ENCODE assay signal across 19 cellular contexts in the genomic region with DNA sequence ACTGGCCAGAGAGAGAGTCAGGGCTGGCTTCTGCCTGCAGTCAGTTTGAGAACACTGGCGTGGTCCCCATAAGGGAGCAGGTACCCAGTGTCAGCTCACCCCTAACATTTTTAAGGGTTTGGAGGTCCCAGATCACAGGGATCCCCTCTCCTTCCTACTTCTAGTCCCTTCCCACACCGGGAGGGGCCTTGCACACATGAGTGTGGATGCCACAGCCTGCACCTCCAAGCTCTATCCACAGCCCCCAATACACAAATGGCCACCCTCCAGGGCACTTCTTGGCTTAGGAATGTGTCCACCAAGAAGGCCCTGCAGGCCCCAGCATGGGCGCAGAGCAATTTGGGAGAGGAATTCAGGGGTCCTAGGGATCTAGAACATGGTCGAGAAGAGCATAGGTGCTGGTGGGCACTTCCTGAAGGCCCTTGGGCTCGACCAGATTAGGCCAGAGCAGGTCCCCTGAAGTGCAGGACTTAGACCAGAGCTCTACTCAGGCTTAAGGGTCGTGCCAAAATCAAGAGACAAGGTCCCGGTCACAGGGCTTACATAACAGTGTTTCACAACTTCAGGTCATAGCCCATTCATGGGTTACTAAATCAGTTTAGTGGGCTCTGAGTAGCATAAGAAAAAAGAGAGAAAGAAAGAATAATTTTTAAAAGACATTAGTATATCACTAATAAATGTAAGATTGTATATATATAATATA. TPM values are rescaled to one million over a fixed set of nuclear protein-coding genes. Genes with fewer than 3 reads are reported as not detected.
DNase-seq lines count a peak whose midpoint lies in the region; ATAC-seq and TF ChIP-seq lines count a peak whose summit lies in the region.
"Had no signal": no experiment of that assay in that cellular context is flagged by ENCODE, and none has a peak within 500 bp of the region (broad histone marks: within the 10 kb centered on the region; RNA-seq: fewer than 3 reads in every experiment).

No MANE protein-coding gene starts in this region.

- H3K4me1 Mint-ChIP-seq in activated CD4-positive, alpha-beta T cell treated with anti-CD3 and anti-CD28 coated beads, Interleukin-2, amount 10 ng/mL, durations not matched to agents 24 days and 14 days = peaks cover 34% of the 10 kb centered on the region
- H3K4me1 Mint-ChIP-seq in CD4-positive, alpha-beta T cell (ENCODE audit: low read depth) = peaks cover 64% of the 10 kb centered on the region
- peaks cover 30% of the 10 kb centered on the region for H3K4me1 Mint-ChIP-seq in activated B cell treated with CpG ODN at 0.5 μM for 24 hours

- peak overlapping the region; percentile 60 for H3K27ac Mint-ChIP-seq in activated CD4-positive, alpha-beta T cell treated with anti-CD3 and anti-CD28 coated beads, Interleukin-2, amount 10 ng/mL, durations not matched to agents 24 days and 14 days
- H3K27ac Mint-ChIP-seq in CD4-positive, alpha-beta T cell = peak overlapping the region; percentile 91
- peak overlapping the region; percentile 35 for H3K27ac Mint-ChIP-seq in activated B cell treated with CpG ODN at 0.5 μM for 24 hours

- no peaks in the 10 kb centered on the region for H3K27me3 Mint-ChIP-seq in activated CD4-positive, alpha-beta T cell treated with anti-CD3 and anti-CD28 coated beads, Interleukin-2, amount 10 ng/mL, durations not matched to agents 24 days and 14 days
- no peaks in the 10 kb centered on the region for H3K27me3 Mint-ChIP-seq in CD4-positive, alpha-beta T cell
- no peaks in the 10 kb centered on the region for H3K27me3 Mint-ChIP-seq in activated B cell treated with CpG ODN at 0.5 μM for 24 hours

- H3K9me3 ChIP-seq in CD4-positive, alpha-beta T cell (ENCODE audit: control insufficient read depth, low read length) = peaks cover 12% of the 10 kb centered on the region

- no peaks in the 10 kb centered on the region for H3K27me3 ChIP-seq in CD4-positive, alpha-beta T cell (ENCODE audit: control insufficient read depth, insufficient read depth, low read length)
- H3K27me3 ChIP-seq: hepatocyte had no signal

- CTCF ChIA-PET in CD4-positive, alpha-beta T cell (lab: Charles Lee) = no interaction called here
- CTCF ChIA-PET in activated B cell treated with CpG ODN at 0.5 μM for 24 hours (lab: Charles Lee) = no interaction called here

- no peak overlapping the region for H3K27ac ChIP-seq in CD4-positive, alpha-beta T cell (ENCODE audit: low read depth, low read length)
- H3K27ac ChIP-seq: A549, hepatocyte, KMS-11 had no signal

- intact Hi-C loops in activated CD4-positive, alpha-beta T cell treated with anti-CD3 and anti-CD28 coated beads, Interleukin-2, amount 10 ng/mL, durations not matched to agents 24 days and 14 days (cut with micrococcal nuclease) = no loop called here
- intact Hi-C loops in CD4-positive, alpha-beta T cell (cut with DNase I, micrococcal nuclease) = no loop called here
- intact Hi-C loops in activated B cell treated with CpG ODN at 0.5 μM for 24 hours (cut with micrococcal nuclease) = loop anchor here (2.0 to 5.0 kb wide), 2 partner anchors 16 to 37 kb away; partner anchors contain the start of gene FXYD5

- ATAC-seq in CD4-positive, alpha-beta T cell (ENCODE audit: poor library complexity) = no peak
- ATAC-seq in activated B cell treated with CpG ODN at 0.5 μM for 24 hours (ENCODE audit: low read depth) (no peak), GM18873 (IDR thresholded peaks at IDR 0.05; ENCODE audit: low FRiP score, unreplicated experiment) (no peak), GM21619 (IDR thresholded peaks at IDR 0.05; ENCODE audit: unreplicated experiment) (no peak)
- ATAC-seq: A549, Panc1 had no signal

- no peak for DNase-seq in activated CD4-positive, alpha-beta T cell treated with anti-CD3 and anti-CD28 coated beads, Interleukin-2, amount 10 ng/mL, durations not matched to agents 24 days and 14 days
- no peak for DNase-seq in activated CD4-positive, alpha-beta T cell treated with anti-CD3 and anti-CD28 coated beads for 1 hour
- no peak for DNase-seq in CD4-positive, alpha-beta T cell
- DNase-seq in activated B cell treated with CpG ODN at 0.5 μM for 24 hours = no peak
- DNase-seq in medulla oblongata (ENCODE audit: extremely low spot score) = peak; percentile 44
- no peak for DNase-seq in midbrain (lab: John Stamatoyannopoulos, UW)
- DNase-seq: amygdala, HCEC 1CT, NCI-H524 treated with DMSO at 0.1 percent for 48 hours, nucleus accumbens, T-helper 2 cell had no signal

- H3K4me3 Mint-ChIP-seq in activated CD4-positive, alpha-beta T cell treated with anti-CD3 and anti-CD28 coated beads, Interleukin-2, amount 10 ng/mL, durations not matched to agents 24 days and 14 days = no peak overlapping the region
- H3K4me3 Mint-ChIP-seq in CD4-positive, alpha-beta T cell = no peak overlapping the region
- H3K4me3 Mint-ChIP-seq in activated B cell treated with CpG ODN at 0.5 μM for 24 hours = no peak overlapping the region

- no peak for TF ChIP-seq CTCF in CD4-positive, alpha-beta T cell (IDR thresholded peaks at IDR 0.05)
- no peak for TF ChIP-seq CTCF in activated B cell treated with CpG ODN at 0.5 μM for 24 hours (IDR thresholded peaks at IDR 0.05)

- peaks cover 7% of the 10 kb centered on the region for H3K9me3 Mint-ChIP-seq in activated CD4-positive, alpha-beta T cell treated with anti-CD3 and anti-CD28 coated beads, Interleukin-2, amount 10 ng/mL, durations not matched to agents 24 days and 14 days
- peaks cover 2% of the 10 kb centered on the region for H3K9me3 Mint-ChIP-seq in CD4-positive, alpha-beta T cell
- peaks cover 6% of the 10 kb centered on the region for H3K9me3 Mint-ChIP-seq in activated B cell treated with CpG ODN at 0.5 μM for 24 hours

- POLR2A ChIA-PET in CD4-positive, alpha-beta T cell (lab: Charles Lee) = interaction anchor here (0.6 to 3.4 kb wide), 5 partner anchors 36 to 162 kb away, joined by 3 to 21 read pairs (median 6); no protein-coding TSS in a partner anchor
- POLR2A ChIA-PET in activated B cell treated with CpG ODN at 0.5 μM for 24 hours (lab: Charles Lee) = no interaction called here

- peaks cover 70% of the 10 kb centered on the region for H3K36me3 Mint-ChIP-seq in activated CD4-positive, alpha-beta T cell treated with anti-CD3 and anti-CD28 coated beads, Interleukin-2, amount 10 ng/mL, durations not matched to agents 24 days and 14 days (ENCODE audit: low read depth)
- peaks cover 82% of the 10 kb centered on the region for H3K36me3 Mint-ChIP-seq in CD4-positive, alpha-beta T cell (ENCODE audit: low read depth)
- peaks cover 53% of the 10 kb centered on the region for H3K36me3 Mint-ChIP-seq in activated B cell treated with CpG ODN at 0.5 μM for 24 hours (ENCODE audit: low read depth)

RNA-seq across cellular contexts. Expression of gene FXYD5, which starts 16.0 kb away (rescaled TPM):
- 273 and 286 TPM in 2 replicates for total RNA-seq in activated CD4-positive, alpha-beta T cell treated with anti-CD3 and anti-CD28 coated beads, Interleukin-2, amount 10 ng/mL, durations not matched to agents 24 days and 14 days
- 100 to 1,000 TPM; 587 to 615 TPM for total RNA-seq in CD4-positive, alpha-beta T cell
- 103 and 125 TPM in 2 replicates for total RNA-seq in activated B cell treated with CpG ODN at 0.5 μM for 24 hours

RNA-seq across cellular contexts. Expression of gene FXYD7, which starts 27.5 kb away (rescaled TPM):
- 0.23 TPM in 1 of 2 replicates, not detected in the other for total RNA-seq in activated CD4-positive, alpha-beta T cell treated with anti-CD3 and anti-CD28 coated beads, Interleukin-2, amount 10 ng/mL, durations not matched to agents 24 days and 14 days
- 10 to 100 TPM; 15.3 to 15.6 TPM for total RNA-seq in CD4-positive, alpha-beta T cell
- total RNA-seq in activated B cell treated with CpG ODN at 0.5 μM for 24 hours = 2.2 and 3.0 TPM in 2 replicates
- total RNA-seq: epithelial cell of proximal tubule, smooth muscle cell had no signal

RNA-seq across cellular contexts. Expression of gene FXYD1, which starts 31.9 kb away (rescaled TPM):
- 0.79 TPM in 1 of 2 replicates, not detected in the other for total RNA-seq in activated CD4-positive, alpha-beta T cell treated with anti-CD3 and anti-CD28 coated beads, Interleukin-2, amount 10 ng/mL, durations not matched to agents 24 days and 14 days
- total RNA-seq in CD4-positive, alpha-beta T cell = 1 to 10 TPM; 2.1 to 2.4 TPM
- 1.1 TPM in 2 replicates for total RNA-seq in activated B cell treated with CpG ODN at 0.5 μM for 24 hours
- total RNA-seq: epithelial cell of proximal tubule had no signal

RNA-seq across cellular contexts. Expression of gene LGI4, which starts 35.7 kb away (rescaled TPM):
- 0.07 and 0.16 TPM in 2 replicates for total RNA-seq in activated CD4-positive, alpha-beta T cell treated with anti-CD3 and anti-CD28 coated beads, Interleukin-2, amount 10 ng/mL, durations not matched to agents 24 days and 14 days
- under 1 TPM; 0.69 to 0.70 TPM for total RNA-seq in CD4-positive, alpha-beta T cell
- not detected in 2 replicates for total RNA-seq in activated B cell treated with CpG ODN at 0.5 μM for 24 hours
- total RNA-seq: epithelial cell of proximal tubule had no signal

RNA-seq across cellular contexts. Expression of gene FXYD3, which starts 54.9 kb away (rescaled TPM):
- not detected in 2 replicates for total RNA-seq in activated CD4-positive, alpha-beta T cell treated with anti-CD3 and anti-CD28 coated beads, Interleukin-2, amount 10 ng/mL, durations not matched to agents 24 days and 14 days
- total RNA-seq in CD4-positive, alpha-beta T cell = not detected
- not detected in 2 replicates for total RNA-seq in activated B cell treated with CpG ODN at 0.5 μM for 24 hours
- total RNA-seq: epithelial cell of proximal tubule had no signal

Comparison
In these comparisons a context has a peak if more than half of its experiments do, and no peak if none do; other contexts are left out.
1. H3K27ac Mint-ChIP-seq: peak in every context shown above with its lines; median percentile 91 in CD4-positive, alpha-beta T cell; 60 in activated CD4-positive, alpha-beta T cell treated with anti-CD3 and anti-CD28 coated beads, Interleukin-2, amount 10 ng/mL, durations not matched to agents 24 days and 14 days; 35 in activated B cell treated with CpG ODN at 0.5 μM for 24 hours.